9 cellular contexts compared by ENCODE assay signal in the genomic region with DNA sequence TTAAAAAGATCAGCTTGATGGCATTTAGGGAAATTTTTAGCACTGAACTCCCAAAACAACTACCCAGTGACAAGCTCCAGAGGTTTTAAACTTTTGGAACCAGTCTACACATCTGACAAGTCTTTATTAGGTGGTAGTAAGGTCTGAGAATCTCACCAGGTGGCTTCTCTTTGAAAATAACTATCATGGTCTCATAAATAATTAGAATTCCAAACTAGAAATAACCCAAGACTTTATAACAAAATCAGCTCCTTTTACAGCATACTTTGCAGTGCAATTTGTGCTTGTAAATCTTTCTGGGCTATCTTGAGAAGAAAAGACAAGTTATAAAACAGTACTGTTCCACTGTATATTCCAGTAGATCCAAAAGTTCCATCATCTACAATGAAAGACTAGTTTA.
DNase-seq lines count a peak whose midpoint lies in the region; ATAC-seq and TF ChIP-seq lines count a peak whose summit lies in the region.
"Had no signal": no experiment of that assay in that cellular context is flagged by ENCODE, and none has a peak within 500 bp of the region (broad histone marks: within the 10 kb centered on the region; RNA-seq: fewer than 3 reads in every experiment).

No MANE protein-coding gene starts in this region.

- no peak for ATAC-seq in CD4-positive, alpha-beta T cell (ENCODE audit: poor library complexity)
- ATAC-seq in HG03571 (IDR thresholded peaks at IDR 0.05; ENCODE audit: unreplicated experiment): no peak
- ATAC-seq in gastrocnemius medialis: no peak

- in situ Hi-C loops in gastrocnemius medialis (cut with MboI; ENCODE audit: low sequenced_read_pairs in 4 of 4): no loop called here

- peaks cover 23% of the 10 kb centered on the region for H3K4me1 Mint-ChIP-seq in CD4-positive, alpha-beta T cell (ENCODE audit: low read depth)
- peaks cover 17% of the 10 kb centered on the region for H3K4me1 Mint-ChIP-seq in neural progenitor cell

- H3K27me3 ChIP-seq in CD4-positive, alpha-beta T cell (ENCODE audit: control insufficient read depth, insufficient read depth, low read length): no peaks in the 10 kb centered on the region
- H3K27me3 ChIP-seq in neural progenitor cell: no peaks in the 10 kb centered on the region
- no peaks in the 10 kb centered on the region for H3K27me3 ChIP-seq in gastrocnemius medialis

- peak overlapping the region; percentile 81 for H3K4me2 ChIP-seq in neural progenitor cell

- H3K79me2 ChIP-seq in neural progenitor cell (ENCODE audit: low read depth): peaks cover 5% of the 10 kb centered on the region

- H3K36me3 ChIP-seq in neural progenitor cell: peaks cover 13% of the 10 kb centered on the region
- H3K36me3 ChIP-seq in gastrocnemius medialis: peaks cover 0 to 37% of the 10 kb centered on the region in 2 donors

- H3K9ac ChIP-seq in neural progenitor cell: no peak overlapping the region

- DNase-seq in CD4-positive, alpha-beta T cell: no peak
- DNase-seq in LNCaP clone FGC (ENCODE audit: low read depth) (no peak), cerebellar cortex (ENCODE audit: low spot score) (peak; percentile 84), neural progenitor cell (ENCODE audit: low spot score) (no peak), T1000 (lab: John Stamatoyannopoulos, UW) (no peak), gastrocnemius medialis (no peak)
- DNase-seq in activated effector memory CD4-positive, alpha-beta T cell treated with Interleukin-2 at 50 U/mL for 16 hours: no peak
- DNase-seq: NCI-H2081 had no signal

- no peak overlapping the region for H3K27ac ChIP-seq in CD4-positive, alpha-beta T cell (ENCODE audit: low read depth, low read length)
- H3K27ac ChIP-seq in neural progenitor cell (no peak overlapping the region), gastrocnemius medialis (no peak overlapping the region)

- H3K36me3 Mint-ChIP-seq in CD4-positive, alpha-beta T cell (ENCODE audit: low read depth): peaks cover 48% of the 10 kb centered on the region
- H3K36me3 Mint-ChIP-seq in neural progenitor cell: peaks cover 8% of the 10 kb centered on the region

- intact Hi-C loops in CD4-positive, alpha-beta T cell (cut with DNase I, micrococcal nuclease): loop anchor here (2.0 to 10.0 kb wide), 4 partner anchors 49 to 189 kb away; partner anchors contain the start of genes CCT8 (in 1 of the 2) and LTN1 (in 1 of the 2)
- intact Hi-C loops in gastrocnemius medialis (cut with DNase I; ENCODE audit: low total_unique reads): loop anchor here (10.0 kb wide), 2 partner anchors 111 to 261 kb away; partner anchors contain the start of gene LTN1

- H3K27me3 Mint-ChIP-seq in CD4-positive, alpha-beta T cell: no peaks in the 10 kb centered on the region
- peaks cover 6% of the 10 kb centered on the region for H3K27me3 Mint-ChIP-seq in neural progenitor cell (ENCODE audit: insufficient read depth, low read depth)

- CTCF ChIA-PET in CD4-positive, alpha-beta T cell (lab: Charles Lee): interaction anchor here (0.6 kb wide), 1 partner anchor 34 kb away, joined by 3 read pairs; no protein-coding TSS in a partner anchor

- peak overlapping the region; percentile 93 for H3K4me3 Mint-ChIP-seq in CD4-positive, alpha-beta T cell
- H3K4me3 Mint-ChIP-seq in neural progenitor cell: peak overlapping the region; percentile 96

- H3K9me3 ChIP-seq in CD4-positive, alpha-beta T cell (ENCODE audit: control insufficient read depth, low read length): no peaks in the 10 kb centered on the region
- H3K9me3 ChIP-seq in neural progenitor cell (ENCODE audit: low read depth) (no peaks in the 10 kb centered on the region), gastrocnemius medialis (no peaks in the 10 kb centered on the region)

- no peaks in the 10 kb centered on the region for H4K20me1 ChIP-seq in neural progenitor cell (ENCODE audit: low read depth)

- H3F3A ChIP-seq in neural progenitor cell (ENCODE audit: low read depth): no peaks in the 10 kb centered on the region

- H3K27ac Mint-ChIP-seq in CD4-positive, alpha-beta T cell: peak overlapping the region; percentile 97
- H3K27ac Mint-ChIP-seq in neural progenitor cell: no peak overlapping the region

- no peak for TF ChIP-seq CTCF in CD4-positive, alpha-beta T cell (IDR thresholded peaks at IDR 0.05)
- TF ChIP-seq CTCF in LNCaP clone FGC (IDR thresholded peaks at IDR 0.05; ENCODE audit: control insufficient read depth, extremely low read depth, insufficient read depth): no peak
- TF ChIP-seq CTCF in neural progenitor cell (IDR thresholded peaks at IDR 0.05): no peak
- TF ChIP-seq CTCF in gastrocnemius medialis (IDR thresholded peaks at IDR 0.05 in 4 of 5, conservative IDR thresholded peaks at IDR 0.05 in 1 of 5): no peak

- no peak overlapping the region for H2AFZ ChIP-seq in neural progenitor cell (replicated peaks)

- no peak for TF ChIP-seq POLR2A in gastrocnemius medialis (IDR thresholded peaks at IDR 0.05)

- POLR2A ChIA-PET in CD4-positive, alpha-beta T cell (lab: Charles Lee): interaction anchor here (0.7 to 3.8 kb wide), 6 partner anchors 28 to 119 kb away, joined by 3 to 26 read pairs (median 8); no protein-coding TSS in a partner anchor

- H3K4me3 ChIP-seq in LNCaP clone FGC (ENCODE audit: low read depth, low read length) (peak overlapping the region; percentile 74), neural progenitor cell (peak overlapping the region; percentile 54), gastrocnemius medialis (peak overlapping the region in 2 of 4 donors; percentile 68 to 82)

- no peaks in the 10 kb centered on the region for H3K9me3 Mint-ChIP-seq in CD4-positive, alpha-beta T cell
- H3K9me3 Mint-ChIP-seq in neural progenitor cell: peaks cover 4% of the 10 kb centered on the region

- H3K4me1 ChIP-seq in neural progenitor cell (no peaks in the 10 kb centered on the region), gastrocnemius medialis (peaks cover 7 to 11% of the 10 kb centered on the region in 2 donors)
